ENCODE assay signal across 16 cellular contexts in the genomic region with DNA sequence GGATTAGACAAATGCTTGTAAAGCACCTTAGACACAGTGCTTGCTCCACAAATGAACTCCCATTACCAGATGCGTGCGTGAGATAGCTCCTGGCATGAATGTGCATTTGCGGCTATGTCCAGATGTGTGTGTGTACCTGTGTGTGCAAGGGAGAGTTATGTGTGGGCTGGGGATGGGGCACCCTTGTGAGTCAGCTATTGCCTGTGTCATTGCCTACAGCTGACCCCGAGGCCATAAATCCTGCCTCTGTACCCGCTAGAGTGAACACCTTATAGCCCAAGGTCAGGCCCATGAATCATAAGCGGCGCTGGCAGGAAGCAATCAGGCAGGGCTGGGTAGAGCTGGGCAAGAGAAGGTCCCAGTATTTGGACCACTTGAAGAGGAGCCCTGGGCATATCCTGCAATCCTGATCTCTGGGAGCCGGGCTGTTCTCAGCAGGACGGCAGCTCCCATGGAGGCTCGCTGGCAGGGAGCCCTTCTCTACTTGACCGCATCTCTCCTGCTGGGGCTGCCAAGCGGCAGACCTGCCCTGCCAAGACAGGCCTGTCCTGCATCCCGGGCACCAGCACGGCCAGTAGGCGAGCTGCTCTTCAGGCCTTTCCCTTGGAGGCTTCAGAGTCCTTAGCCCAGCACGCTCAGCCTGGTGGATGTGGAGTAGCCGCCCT.
A peak's percentile ranks its signal among the peaks of the same experiment; 100 is the strongest.
DNase-seq lines count a peak whose midpoint lies in the region; ATAC-seq and TF ChIP-seq lines count a peak whose summit lies in the region.
"Had no signal": no experiment of that assay in that cellular context is flagged by ENCODE, and none has a peak within 500 bp of the region (broad histone marks: within the 10 kb centered on the region; RNA-seq: fewer than 3 reads in every experiment).

No MANE protein-coding gene starts in this region.

- H3K27me3 ChIP-seq in Peyer's patch: no peaks in the 10 kb centered on the region

- H3K27ac ChIP-seq in Peyer's patch: peak overlapping the region in 3 of 4 donors; percentile 57 to 94 (median 82)
- peak overlapping the region; percentile 100 for H3K27ac ChIP-seq in substantia nigra (ENCODE audit: low read depth, low read length, poor library complexity, severe bottlenecking)
- H3K27ac ChIP-seq: brain microvascular endothelial cell had no signal

- H3K9me3 ChIP-seq in Peyer's patch: no peaks in the 10 kb centered on the region

- no peak for TF ChIP-seq CTCF in Peyer's patch (IDR thresholded peaks at IDR 0.05)

- peaks cover 0 to 35% (median 1%) of the 10 kb centered on the region in 4 donors for H3K4me1 ChIP-seq in Peyer's patch

- H3K36me3 ChIP-seq in Peyer's patch: no peaks in the 10 kb centered on the region
- H3K36me3 ChIP-seq: brain microvascular endothelial cell had no signal

- H3K4me3 ChIP-seq in Peyer's patch: peak overlapping the region in 1 of 4 donors; percentile 24

- DNase-seq in NCI-H146 (lab: John Stamatoyannopoulos, UW) (peak; percentile 59), NCI-H146 treated with DMSO at 0.1 percent for 48 hours (lab: John Stamatoyannopoulos, UW; ENCODE audit: unreplicated experiment) (no peak), Peyer's patch (peak in 2 of 3 donors; percentile 84 to 90), head of caudate nucleus (peak in 39 of 42 donors; percentile 28 to 81 (median 59)), substantia nigra (lab: John Stamatoyannopoulos, UW) (peak in 39 of 49 donors; percentile 11 to 83 (median 56)), 8988T (no peak), NCI-H1694 (lab: John Stamatoyannopoulos, UW) (no peak)
- DNase-seq: activated naive CD4-positive, alpha-beta T cell treated with anti-CD3 and anti-CD28 coated beads for 36 hours; brain microvascular endothelial cell; CD8-positive, alpha-beta T cell; effector CD8-positive, alpha-beta T cell; mesendoderm; NCI-H1694 treated with DMSO at 0.1 percent for 48 hours; RPMI8226 had no signal

- TF ChIP-seq POLR2A in Peyer's patch (IDR thresholded peaks at IDR 0.05): peak; percentile 50 to 58

- ATAC-seq in HG02763 (IDR thresholded peaks at IDR 0.05; ENCODE audit: unreplicated experiment): no peak
- ATAC-seq: CD8-positive, alpha-beta T cell; stimulated activated effector memory CD8-positive, alpha-beta T cell treated with anti-CD3 and anti-CD28 coated beads, Interleukin-12 subunit alpha, Interleukin-12 subunit beta, amount 100 ng/mL, for 72 hours had no signal

- intact Hi-C loops in head of caudate nucleus (cut with DNase I): no loop called here

Comparison
In these comparisons a context has a peak if more than half of its experiments do, and no peak if none do; other contexts are left out.
1. DNase-seq: peak in NCI-H146 (single experiment), Peyer's patch (2 of 3), head of caudate nucleus (39 of 42) and substantia nigra (39 of 49); none in NCI-H146 treated with DMSO at 0.1 percent for 48 hours (single experiment), 8988T (single experiment) and NCI-H1694 (single experiment).